Comparison of ENCODE assay signal across 17 cellular contexts in the genomic region with DNA sequence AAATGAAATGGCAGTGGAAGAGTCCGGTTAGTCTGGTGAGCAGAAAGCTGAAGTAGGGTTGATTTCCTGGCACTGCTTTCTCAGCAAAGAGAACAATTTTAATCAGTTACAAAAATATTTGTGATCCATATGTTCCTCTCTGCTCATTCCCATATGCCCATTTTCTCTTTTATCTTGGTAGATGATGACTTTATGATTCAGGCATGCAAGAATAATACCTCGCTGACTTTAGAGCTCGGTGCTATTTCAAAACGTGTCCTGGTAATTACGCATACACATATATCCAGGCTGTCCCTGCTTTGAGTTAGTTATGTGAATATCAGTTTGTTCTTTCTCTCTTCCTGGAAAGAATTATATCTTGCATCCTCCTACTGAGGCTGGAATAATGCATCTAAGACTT. TPM values are rescaled to one million over a fixed set of nuclear protein-coding genes. Genes with fewer than 3 reads are reported as not detected.
DNase-seq lines count a peak whose midpoint lies in the region; ATAC-seq and TF ChIP-seq lines count a peak whose summit lies in the region.
"Had no signal": no experiment of that assay in that cellular context is flagged by ENCODE, and none has a peak within 500 bp of the region (broad histone marks: within the 10 kb centered on the region; RNA-seq: fewer than 3 reads in every experiment).

No MANE protein-coding gene starts in this region.

- no peaks in the 10 kb centered on the region for H3K27me3 ChIP-seq in skeletal muscle tissue (ENCODE audit: control insufficient read depth in 3 of 3, insufficient read depth in 3 of 3, low read length in 3 of 3)
- H3K27me3 ChIP-seq in right lobe of liver: no peaks in the 10 kb centered on the region
- H3K27me3 ChIP-seq: BLaER1 treated with 17β-estradiol and CSF1 and Interleukin-3, amounts not matched to agents 10 nM and 100 nM had no signal

- H3K4me1 ChIP-seq in skeletal muscle tissue (ENCODE audit: control insufficient read depth in 3 of 3, insufficient read depth in 3 of 3, low read length in 3 of 3) (peaks cover 10 to 21% (median 10%) of the 10 kb centered on the region in 3 donors), right lobe of liver (peaks cover 0 to 3% (median 0%) of the 10 kb centered on the region in 4 donors)

- H3K27ac ChIP-seq in skeletal muscle tissue (ENCODE audit: low read depth, low read length): peak overlapping the region; percentile 84
- no peak overlapping the region for H3K27ac ChIP-seq in right lobe of liver
- H3K27ac ChIP-seq: BLaER1 treated with 17β-estradiol and CSF1 and Interleukin-3, amounts not matched to agents 10 nM and 100 nM; PC-9 had no signal

- TF ChIP-seq CTCF in fibroblast of the aortic adventitia (IDR thresholded peaks at IDR 0.05; ENCODE audit: insufficient read depth, low read length): no peak
- TF ChIP-seq CTCF in right lobe of liver (IDR thresholded peaks at IDR 0.05): no peak

- H3K9me3 ChIP-seq in skeletal muscle tissue (ENCODE audit: control insufficient read depth in 3 of 3, low read length in 3 of 3) (no peaks in the 10 kb centered on the region), right lobe of liver (no peaks in the 10 kb centered on the region)
- H3K9me3 ChIP-seq: BLaER1 treated with 17β-estradiol and CSF1 and Interleukin-3, amounts not matched to agents 10 nM and 100 nM had no signal

- H3K4me3 ChIP-seq in fibroblast of the aortic adventitia (ENCODE audit: low read depth, low read length) (no peak overlapping the region), skeletal muscle tissue (ENCODE audit: low read length in 3 of 3) (peak overlapping the region; percentile 33 to 38 (median 36)), right lobe of liver (no peak overlapping the region)
- H3K4me3 ChIP-seq: BLaER1 treated with 17β-estradiol and CSF1 and Interleukin-3, amounts not matched to agents 10 nM and 100 nM; PC-9 had no signal

- H3K9ac ChIP-seq in skeletal muscle tissue (ENCODE audit: low read depth in 1 of 3, low read length in 3 of 3): peak overlapping the region; percentile 57 to 71 (median 69)
- H3K9ac ChIP-seq: BLaER1 treated with 17β-estradiol and CSF1 and Interleukin-3, amounts not matched to agents 10 nM and 100 nM had no signal

- no peak for ATAC-seq in right lobe of liver
- ATAC-seq in GM18520 (IDR thresholded peaks at IDR 0.05; ENCODE audit: unreplicated experiment): no peak
- ATAC-seq: HCT116 had no signal

- TF ChIP-seq POLR2A in right lobe of liver (IDR thresholded peaks at IDR 0.05): no peak

- H3K36me3 ChIP-seq in skeletal muscle tissue (ENCODE audit: control insufficient read depth in 3 of 3, insufficient read depth in 3 of 3, low read length in 3 of 3): peaks cover 0 to 5% (median 0%) of the 10 kb centered on the region in 3 donors
- no peaks in the 10 kb centered on the region for H3K36me3 ChIP-seq in right lobe of liver

- DNase-seq in NCI-H2171 treated with DMSO at 0.1 percent for 48 hours (lab: John Stamatoyannopoulos, UW) (peak; percentile 42), NCI-H2171 (lab: John Stamatoyannopoulos, UW) (no peak), astrocyte of the hippocampus (ENCODE audit: low read depth, low spot score) (peak; percentile 20), fibroblast of the aortic adventitia (ENCODE audit: low read depth) (peak; percentile 30), right lobe of liver (no peak)
- no peak for DNase-seq in activated CD4-positive, CD25-positive, alpha-beta regulatory T cell (lab: John Stamatoyannopoulos, UW)
- DNase-seq: CD8-positive, alpha-beta memory T cell; NCI-H2029; NCI-H510A; NCI-H774 had no signal

- 85% methylated on average over 5 of the region's 5 CpGs for WGBS in right lobe of liver (ENCODE audit: insufficient coverage, low coverage, low lambda C conversion rate, missing lambda C conversion rate)

- intact Hi-C loops in right lobe of liver (cut with DNase I): no loop called here

RNA-seq across cellular contexts. Expression of gene ARPP21, which starts 38.5 kb away (rescaled TPM):
- total RNA-seq in fibroblast of the aortic adventitia (ENCODE audit: low replicate concordance) (0.90 TPM in 1 of 2 replicates, not detected in the other), skeletal muscle tissue (54.3 TPM), right lobe of liver (1 to 10 TPM in 2 of 6 experiments, under 1 TPM in 3, not detected in 1; 0.51 to 1.8 (median 0.92) TPM)
- total RNA-seq: A172; CD8-positive, alpha-beta memory T cell; PC-9; SK-MEL-5 had no signal

Comparison
In these comparisons a context has a peak if more than half of its experiments do, and no peak if none do; other contexts are left out.
1. DNase-seq: peak in NCI-H2171 treated with DMSO at 0.1 percent for 48 hours (single experiment), astrocyte of the hippocampus (single experiment) and fibroblast of the aortic adventitia (single experiment); none in NCI-H2171 (single experiment), activated CD4-positive, CD25-positive, alpha-beta regulatory T cell (0 of 4) and right lobe of liver (0 of 3).
2. H3K4me3 ChIP-seq: peak in skeletal muscle tissue (3 of 3); none in fibroblast of the aortic adventitia (single experiment) and right lobe of liver (0 of 3).
3. RNA of gene ARPP21, which starts 38.5 kb away (total RNA-seq): 54.3 TPM in skeletal muscle tissue (single experiment); 0.51 to 1.8 TPM in right lobe of liver and 0.90 TPM in fibroblast of the aortic adventitia; every median in the first group is over 10 times any median in the second.